Comparison of ENCODE assay signal across 26 cellular contexts in the genomic region with DNA sequence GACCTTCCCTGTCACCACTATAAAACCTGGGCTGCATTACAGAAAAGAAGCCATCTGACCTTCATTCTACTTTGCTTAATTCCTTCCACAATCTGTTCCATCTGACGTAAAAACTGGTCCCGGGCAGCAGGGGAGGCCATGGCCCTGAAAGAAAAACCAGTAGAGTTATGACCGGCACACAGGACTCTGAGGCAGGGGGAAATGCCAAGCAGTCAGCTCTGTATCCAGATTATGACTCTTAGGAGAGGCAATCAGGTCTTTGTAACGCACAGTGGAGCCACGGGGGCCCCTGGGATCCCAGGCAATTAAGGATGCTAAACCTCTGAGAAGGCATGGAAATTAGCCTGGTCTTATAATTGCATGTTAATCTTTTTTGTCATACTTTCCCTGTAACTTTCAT.
"Had no signal": no experiment of that assay in that cellular context is flagged by ENCODE, and none has a peak within 500 bp of the region (broad histone marks: within the 10 kb centered on the region; RNA-seq: fewer than 3 reads in every experiment).

No MANE protein-coding gene starts in this region.

- H3K4me3 Mint-ChIP-seq: activated naive CD4-positive, alpha-beta T cell treated with anti-CD3 and anti-CD28 coated beads for 36 hours; activated naive CD8-positive, alpha-beta T cell treated with anti-CD3 and anti-CD28 coated beads for 36 hours; natural killer cell treated with Interleukin-12 subunit alpha and Interleukin-12 subunit beta and Interleukin-15 and Interleukin-18, amount 100 ng/mL, for 72 hours; stimulated activated effector memory CD8-positive, alpha-beta T cell treated with anti-CD3 and anti-CD28 coated beads, Interleukin-12 subunit alpha, Interleukin-12 subunit beta, amount 100 ng/mL, for 72 hours; stimulated activated naive CD8-positive, alpha-beta T cell treated with anti-CD3 and anti-CD28 coated beads, Interleukin-15, amount 100 ng/mL, for 72 hours; T-helper 2 cell treated with Interferon-gamma antibody and Interleukin-4, amounts not matched to agents 5 μg/mL and 100 μg/mL, for 36 hours had no signal

- H3K27ac ChIP-seq: hepatocyte, neutrophil, sigmoid colon, upper lobe of left lung, vagina had no signal

- H2AFZ ChIP-seq: hepatocyte had no signal

- H3K79me2 ChIP-seq: hepatocyte had no signal

- H3K9me3 ChIP-seq: gastrocnemius medialis, neutrophil, sigmoid colon, upper lobe of left lung, vagina had no signal

- DNase-seq: activated CD4-positive, alpha-beta T cell treated with anti-CD3 and anti-CD28 coated beads for 48 hours; activated CD4-positive, alpha-beta T cell treated with anti-CD3 and anti-CD28 coated beads, Interleukin-2, amount 50 U/mL, for 48 hours; activated CD8-positive, alpha-beta memory T cell treated with anti-CD3 and anti-CD28 coated beads for 24 hours; activated effector memory CD4-positive, alpha-beta T cell treated with Interleukin-2 at 50 U/mL for 16 hours; activated naive CD4-positive, alpha-beta T cell treated with anti-CD3 and anti-CD28 coated beads for 36 hours; activated naive CD8-positive, alpha-beta T cell treated with anti-CD3 and anti-CD28 coated beads for 36 hours; amniotic stem cell; central memory CD4-positive, alpha-beta T cell; left colon; mesenchymal stem cell; sigmoid colon; small intestine; stimulated activated CD4-positive, alpha-beta T cell treated with anti-CD3 and anti-CD28 coated beads, Interleukin-4, amount 100 ng/mL, for 24 hours; stimulated activated naive CD8-positive, alpha-beta T cell treated with anti-CD3 and anti-CD28 coated beads, Interleukin-15, amount 100 ng/mL, for 72 hours; substantia nigra; T-helper 1 cell; upper lobe of left lung had no signal

- H3K4me2 ChIP-seq: hepatocyte had no signal

- H3K9me3 Mint-ChIP-seq: activated naive CD8-positive, alpha-beta T cell treated with anti-CD3 and anti-CD28 coated beads for 36 hours; natural killer cell treated with Interleukin-12 subunit alpha and Interleukin-12 subunit beta and Interleukin-15 and Interleukin-18, amount 100 ng/mL, for 72 hours; stimulated activated effector memory CD8-positive, alpha-beta T cell treated with anti-CD3 and anti-CD28 coated beads, Interleukin-12 subunit alpha, Interleukin-12 subunit beta, amount 100 ng/mL, for 72 hours; stimulated activated naive CD8-positive, alpha-beta T cell treated with anti-CD3 and anti-CD28 coated beads, Interleukin-15, amount 100 ng/mL, for 72 hours; T-helper 2 cell treated with Interferon-gamma antibody and Interleukin-4, amounts not matched to agents 5 μg/mL and 100 μg/mL, for 36 hours had no signal

- H3K4me1 ChIP-seq: sigmoid colon, upper lobe of left lung, vagina had no signal

- H3K27me3 ChIP-seq: gastrocnemius medialis, hepatocyte, neutrophil, sigmoid colon, upper lobe of left lung, vagina had no signal

- H3K4me3 ChIP-seq: gastrocnemius medialis, hepatocyte, sigmoid colon, upper lobe of left lung, vagina had no signal

- ATAC-seq: left colon; natural killer cell treated with Interleukin-12 subunit alpha and Interleukin-12 subunit beta and Interleukin-15 and Interleukin-18, amount 100 ng/mL, for 72 hours; stimulated activated effector memory CD8-positive, alpha-beta T cell treated with anti-CD3 and anti-CD28 coated beads, Interleukin-12 subunit alpha, Interleukin-12 subunit beta, amount 100 ng/mL, for 72 hours; stimulated activated naive CD8-positive, alpha-beta T cell treated with anti-CD3 and anti-CD28 coated beads, Interleukin-15, amount 100 ng/mL, for 72 hours had no signal

- H3K27ac Mint-ChIP-seq: activated naive CD4-positive, alpha-beta T cell treated with anti-CD3 and anti-CD28 coated beads for 36 hours; activated naive CD8-positive, alpha-beta T cell treated with anti-CD3 and anti-CD28 coated beads for 36 hours; natural killer cell treated with Interleukin-12 subunit alpha and Interleukin-12 subunit beta and Interleukin-15 and Interleukin-18, amount 100 ng/mL, for 72 hours; stimulated activated effector memory CD8-positive, alpha-beta T cell treated with anti-CD3 and anti-CD28 coated beads, Interleukin-12 subunit alpha, Interleukin-12 subunit beta, amount 100 ng/mL, for 72 hours; stimulated activated naive CD8-positive, alpha-beta T cell treated with anti-CD3 and anti-CD28 coated beads, Interleukin-15, amount 100 ng/mL, for 72 hours; T-helper 2 cell treated with Interferon-gamma antibody and Interleukin-4, amounts not matched to agents 5 μg/mL and 100 μg/mL, for 36 hours had no signal

- H3K27me3 Mint-ChIP-seq: activated naive CD8-positive, alpha-beta T cell treated with anti-CD3 and anti-CD28 coated beads for 36 hours; natural killer cell treated with Interleukin-12 subunit alpha and Interleukin-12 subunit beta and Interleukin-15 and Interleukin-18, amount 100 ng/mL, for 72 hours; stimulated activated naive CD8-positive, alpha-beta T cell treated with anti-CD3 and anti-CD28 coated beads, Interleukin-15, amount 100 ng/mL, for 72 hours had no signal

- FAIRE-seq: astrocyte, keratinocyte, small intestine had no signal

- H3K4me1 Mint-ChIP-seq: activated naive CD8-positive, alpha-beta T cell treated with anti-CD3 and anti-CD28 coated beads for 36 hours; stimulated activated effector memory CD8-positive, alpha-beta T cell treated with anti-CD3 and anti-CD28 coated beads, Interleukin-12 subunit alpha, Interleukin-12 subunit beta, amount 100 ng/mL, for 72 hours; stimulated activated naive CD8-positive, alpha-beta T cell treated with anti-CD3 and anti-CD28 coated beads, Interleukin-15, amount 100 ng/mL, for 72 hours had no signal
